In genomic region chr1:39977202-39977601, GRCh38 we compare ENCODE assay signal across 28 cellular contexts. TPM values are rescaled to one million over a fixed set of nuclear protein-coding genes. Genes with fewer than 3 reads are reported as not detected.
A peak's percentile ranks its signal among the peaks of the same experiment; 100 is the strongest.
DNase-seq lines count a peak whose midpoint lies in the region; ATAC-seq, FAIRE-seq and TF ChIP-seq lines count a peak whose summit lies in the region.
"Had no signal": no experiment of that assay in that cellular context is flagged by ENCODE, and none has a peak within 500 bp of the region (broad histone marks: within the 10 kb centered on the region; RNA-seq: fewer than 3 reads in every experiment).

No MANE protein-coding gene starts in this region.

- in situ Hi-C loops in K562 (cut with MboI), result no loop called here

- WGBS in K562 (ENCODE audit: insufficient coverage, low coverage, missing lambda C conversion rate), result 53% methylated on average over 1 of the region's 1 CpG

- DNase-seq in MCF 10A (ENCODE audit: unreplicated experiment) (no peak), breast epithelium (ENCODE audit: low spot score in 2 of 2) (no peak), K562 (ENCODE audit: extremely low read depth in 1 of 4, low spot score in 3 of 4) (no peak), kidney (no peak), NCI-H2227 (lab: John Stamatoyannopoulos, UW; ENCODE audit: unreplicated experiment) (no peak)
- DNase-seq: activated CD4-positive, alpha-beta T cell treated with anti-CD3 and anti-CD28 coated beads, Interleukin-2, amount 50 U/mL, for 4 hours; activated effector memory CD4-positive, alpha-beta T cell treated with anti-CD3 and anti-CD28 coated beads, Interleukin-2, amount 50 U/mL, for 16 hours; Calu3; effector memory CD4-positive, alpha-beta T cell; GOT3; hippocampal formation; left cardiac atrium; midbrain; NCI-H187; NCI-H524; nephron progenitor cell; psoas muscle; stimulated activated CD4-positive, alpha-beta T cell treated with anti-CD3 and anti-CD28 coated beads, Interleukin-2, amount 100 ng/mL, for 48 hours; stomach; T-helper 17 cell; upper lobe of right lung; WERI-Rb-1 had no signal

- H3K36me3 Mint-ChIP-seq in MCF 10A (ENCODE audit: insufficient read depth, unreplicated experiment), result peaks cover 5% of the 10 kb centered on the region

- peak overlapping the region; percentile 30 for H3K4me3 Mint-ChIP-seq in MCF 10A (ENCODE audit: unreplicated experiment)
- H3K4me3 Mint-ChIP-seq: nephron progenitor cell, T-helper 17 cell had no signal

- H3K4me1 ChIP-seq in breast epithelium (no peaks in the 10 kb centered on the region), K562 (replicated peaks in 1 of 2; ENCODE audit: control insufficient read depth in 2 of 2, insufficient read depth in 2 of 2, low read length in 2 of 2) (peaks cover 3 to 8% of the 10 kb centered on the region in 2 experiments; a peak in 4 of 5 replicates), iPS-18a (ENCODE audit: control insufficient read depth, low read depth, low read length) (peaks cover 21% of the 10 kb centered on the region), kidney (ENCODE audit: control insufficient read depth in 1 of 2, insufficient read depth in 1 of 2, low read depth in 1 of 2, low read length in 2 of 2) (no peaks in the 10 kb centered on the region)
- H3K4me1 ChIP-seq: BLaER1, psoas muscle, upper lobe of right lung had no signal

- H3K4me3 ChIP-seq in breast epithelium (no peak overlapping the region), K562 (no peak overlapping the region), iPS-18a (ENCODE audit: low read length) (no peak overlapping the region), kidney (ENCODE audit: low read length in 2 of 2) (no peak overlapping the region)
- H3K4me3 ChIP-seq: BLaER1, psoas muscle, skin epidermis, stomach, upper lobe of right lung had no signal

- H3K9me3 ChIP-seq in breast epithelium (no peaks in the 10 kb centered on the region), K562 (replicated peaks; ENCODE audit: control insufficient read depth, insufficient read depth, low read depth, low read length) (no peaks in the 10 kb centered on the region), iPS-18a (ENCODE audit: control insufficient read depth, low read depth, low read length) (no peaks in the 10 kb centered on the region), kidney (ENCODE audit: control insufficient read depth in 1 of 2, low read length in 2 of 2) (no peaks in the 10 kb centered on the region)
- H3K9me3 ChIP-seq: BLaER1, psoas muscle, stomach, upper lobe of right lung had no signal

- intact Hi-C loops in MCF 10A (cut with micrococcal nuclease) (no loop called here), breast epithelium (cut with DNase I; ENCODE audit: low total_unique reads) (no loop called here), K562 (cut with micrococcal nuclease) (no loop called here), kidney (cut with DNase I) (loop anchor here (10.0 kb wide), 1 partner anchor 52 kb away; no protein-coding TSS in a partner anchor)

- no peaks in the 10 kb centered on the region for H3K9me1 ChIP-seq in K562 (ENCODE audit: control insufficient read depth, insufficient read depth, low read length)

- no peak for TF ChIP-seq EP300 in K562 (IDR thresholded peaks at IDR 0.05; ENCODE audit: low read length)

- no peak for TF ChIP-seq CTCF in MCF 10A (IDR thresholded peaks at IDR 0.05; ENCODE audit: unreplicated experiment)
- TF ChIP-seq CTCF in breast epithelium (IDR thresholded peaks at IDR 0.05), result no peak
- no peak for TF ChIP-seq CTCF in K562 (IDR thresholded peaks at IDR 0.05 in 2 of 3, conservative IDR thresholded peaks at IDR 0.05 in 1 of 3; ENCODE audit: insufficient read depth in 2 of 3, low read depth in 1 of 3, low read length in 3 of 3)
- no peak for TF ChIP-seq CTCF in kidney (IDR thresholded peaks at IDR 0.05; ENCODE audit: borderline replicate concordance, extremely low read depth, insufficient read depth)

- CTCF ChIA-PET in MCF 10A (lab: Yijun Ruan, JAX), result interaction anchor here (0.8 to 3.3 kb wide), 4 partner anchors 55 to 159 kb away, joined by 3 to 21 read pairs (median 4); no protein-coding TSS in a partner anchor
- CTCF ChIA-PET in K562 (lab: Yijun Ruan, JAX; ENCODE audit: low intra/inter-chr PET ratio), result no interaction called here

- ATAC-seq in K562, result no peak
- ATAC-seq in HG03378 (IDR thresholded peaks at IDR 0.05; ENCODE audit: unreplicated experiment), result no peak
- no peak for ATAC-seq in GM19035 (IDR thresholded peaks at IDR 0.05; ENCODE audit: unreplicated experiment)
- ATAC-seq: left cardiac atrium, psoas muscle, Right ventricle myocardium inferior, T-helper 17 cell, upper lobe of right lung had no signal

- H4K20me1 ChIP-seq in K562 (replicated peaks; ENCODE audit: control insufficient read depth, insufficient read depth, low read length), result no peaks in the 10 kb centered on the region
- H4K20me1 ChIP-seq: BLaER1 had no signal

- H3K36me3 ChIP-seq in breast epithelium, result no peaks in the 10 kb centered on the region
- no peaks in the 10 kb centered on the region for H3K36me3 ChIP-seq in K562 (ENCODE audit: control insufficient read depth, insufficient read depth, low read length)
- no peaks in the 10 kb centered on the region for H3K36me3 ChIP-seq in iPS-18a (ENCODE audit: control insufficient read depth, low read depth, low read length)
- no peaks in the 10 kb centered on the region for H3K36me3 ChIP-seq in kidney (ENCODE audit: control insufficient read depth in 1 of 2, insufficient read depth in 2 of 2, low read length in 2 of 2)
- H3K36me3 ChIP-seq: BLaER1, stomach, upper lobe of right lung, WERI-Rb-1 had no signal

- peak overlapping the region; percentile 93 for H3K27ac Mint-ChIP-seq in MCF 10A (ENCODE audit: low read depth, unreplicated experiment)
- H3K27ac Mint-ChIP-seq: nephron progenitor cell, T-helper 17 cell had no signal

- no peak for TF ChIP-seq RAD21 in K562 (CRISPR knock-in tag; conservative IDR thresholded peaks at IDR 0.05 in 1 of 2, IDR thresholded peaks at IDR 0.05 in 1 of 2)

- peaks cover 38% of the 10 kb centered on the region for H3K4me1 Mint-ChIP-seq in MCF 10A (ENCODE audit: insufficient read depth, unreplicated experiment)

- no peaks in the 10 kb centered on the region for H3K27me3 ChIP-seq in breast epithelium
- no peaks in the 10 kb centered on the region for H3K27me3 ChIP-seq in K562 (ENCODE audit: control insufficient read depth in 2 of 2, insufficient read depth in 2 of 2, low read length in 2 of 2)
- H3K27me3 ChIP-seq in iPS-18a (ENCODE audit: control insufficient read depth, insufficient read depth, low read length), result no peaks in the 10 kb centered on the region
- H3K27me3 ChIP-seq: BLaER1, stomach, upper lobe of right lung had no signal

- H3K27ac ChIP-seq in breast epithelium (no peak overlapping the region), K562 (ENCODE audit: extremely low read depth, low read depth, low read length) (no peak overlapping the region), iPS-18a (ENCODE audit: low read length) (peak overlapping the region; percentile 50), kidney (ENCODE audit: low read depth in 2 of 2, low read length in 2 of 2) (no peak overlapping the region)
- H3K27ac ChIP-seq: BLaER1, psoas muscle, skin epidermis, upper lobe of right lung, WERI-Rb-1 had no signal

- no peaks in the 10 kb centered on the region for H3K9me3 Mint-ChIP-seq in MCF 10A (ENCODE audit: unreplicated experiment)

- H3K27me3 Mint-ChIP-seq in MCF 10A (ENCODE audit: insufficient read depth, unreplicated experiment), result no peaks in the 10 kb centered on the region

- H3K4me2 ChIP-seq in K562 (ENCODE audit: insufficient read depth, low read length), result no peak overlapping the region
- H3K4me2 ChIP-seq: BLaER1 had no signal

- H3K9ac ChIP-seq in K562 (ENCODE audit: insufficient read depth in 1 of 2, low read depth in 2 of 2, low read length in 2 of 2) (no peak overlapping the region), iPS-18a (ENCODE audit: low read length) (no peak overlapping the region), kidney (ENCODE audit: low read length in 2 of 2) (no peak overlapping the region)
- H3K9ac ChIP-seq: BLaER1 had no signal

- BruUV-seq in MCF 10A (replicated peaks; lab: Mats Ljungman, UMichigan) (no TSS peak), K562 (replicated peaks; lab: Mats Ljungman, UMichigan) (no TSS peak)

- no peak overlapping the region for H2AFZ ChIP-seq in K562 (ENCODE audit: low read depth, low read length)

- FAIRE-seq in K562 (lab: Jason Lieb, UNC), result no peak
- no peak for FAIRE-seq in kidney (lab: Jason Lieb, UNC)

- no peak for TF ChIP-seq POLR2A in breast epithelium (IDR thresholded peaks at IDR 0.05)
- no peak for TF ChIP-seq POLR2A in K562 (conservative IDR thresholded peaks at IDR 0.05)

- POLR2A ChIA-PET in MCF 10A (lab: Yijun Ruan, JAX), result interaction anchor here (0.8 to 2.2 kb wide), 5 partner anchors 21 to 731 kb away, joined by 3 to 6 read pairs (median 4); partner anchors contain the start of gene CAP1
- POLR2A ChIA-PET in K562 (lab: Yijun Ruan, JAX), result interaction anchor here (0.6 to 1.2 kb wide), 5 partner anchors 11 to 200 kb away, joined by 3 to 4 read pairs (median 3); no protein-coding TSS in a partner anchor

- no peaks in the 10 kb centered on the region for H3K79me2 ChIP-seq in K562 (ENCODE audit: control insufficient read depth, insufficient read depth, low read length)

TF ChIP-seq in K562, 482 proteins besides CTCF, POLR2A, EP300 and RAD21 (continues in another document):
- no peak for TF ChIP-seq ZBTB1 (CRISPR knock-in tag; IDR thresholded peaks at IDR 0.05; ENCODE audit: borderline replicate concordance, low read depth)

RNA-seq across cellular contexts. Expression of gene MFSD2A, which starts 22.3 kb away (rescaled TPM):
- 49.1 and 52.9 TPM in 2 replicates for total RNA-seq in MCF 10A (2022)
- 10 to 100 TPM in 1 of 3 donors, 1 to 10 TPM in 2; 3.0 to 61.5 (median 7.9) TPM for total RNA-seq in breast epithelium
- 0.46 TPM in 1 of 2 replicates, not detected in the other for total RNA-seq in K562 (2011; cell fraction: chromatin; rRNA removed; ENCODE audit: low replicate concordance)
- 0.67 TPM in 1 of 2 replicates, not detected in the other for total RNA-seq in K562 (2011; cell fraction: nucleolus; rRNA removed)
- total RNA-seq in K562 (2011; cell fraction: nucleoplasm; rRNA removed), result 0.37 TPM in 1 of 2 replicates, not detected in the other
- total RNA-seq in K562 (2014; rRNA removed), result not detected in 2 replicates
- 0.07 TPM in 1 of 2 replicates, not detected in the other for total RNA-seq in K562 (2014; rRNA removed; fragmentation: Illumina TruSeq; extraction: Trizol)
- total RNA-seq in K562 (2015; rRNA removed; fragmentation: Illumina TruSeq; extraction: Trizol), result 0.40 TPM in 1 of 2 replicates, not detected in the other
- total RNA-seq in K562 (2021), result 0.18 and 0.33 TPM in 2 replicates
- 0.06 and 0.19 TPM in 2 replicates for polyA plus RNA-seq in K562 (2011; rRNA removed)
- polyA plus RNA-seq in K562 (2011; cell fraction: cytosol; rRNA removed), result 0.10 and 0.13 TPM in 2 replicates
- 0.51 and 0.67 TPM in 2 replicates for polyA plus RNA-seq in K562 (2011; cell fraction: nucleus; rRNA removed)
- 0.04 and 0.14 TPM in 2 replicates for polyA plus RNA-seq in K562 (2012)
- polyA plus RNA-seq in K562 (2014; fragmentation: Illumina TruSeq; extraction: Trizol), result 0.11 and 0.15 TPM in 2 replicates
- not detected for polyA plus RNA-seq in K562 (2014; fragmentation: Nextera tagmentation; extraction: Ambion mirVana)
- not detected in 2 replicates for polyA plus RNA-seq in K562 (2014; rRNA removed)
- polyA minus RNA-seq in K562 (2011; rRNA and poly(A)+ RNA removed), result 0.35 TPM in 1 of 2 replicates, not detected in the other
- not detected in 2 replicates for polyA minus RNA-seq in K562 (2011; cell fraction: cytosol; rRNA and poly(A)+ RNA removed)
- polyA minus RNA-seq in K562 (2011; cell fraction: nucleus; rRNA and poly(A)+ RNA removed), result 0.78 TPM in 1 of 2 replicates, not detected in the other
- 10.5 TPM for total RNA-seq in kidney
- polyA plus RNA-seq in kidney (ENCODE audit: insufficient read depth, low read depth, low replicate concordance), result 10.0 TPM
